8 cellular contexts compared by ENCODE assay signal in the genomic region with DNA sequence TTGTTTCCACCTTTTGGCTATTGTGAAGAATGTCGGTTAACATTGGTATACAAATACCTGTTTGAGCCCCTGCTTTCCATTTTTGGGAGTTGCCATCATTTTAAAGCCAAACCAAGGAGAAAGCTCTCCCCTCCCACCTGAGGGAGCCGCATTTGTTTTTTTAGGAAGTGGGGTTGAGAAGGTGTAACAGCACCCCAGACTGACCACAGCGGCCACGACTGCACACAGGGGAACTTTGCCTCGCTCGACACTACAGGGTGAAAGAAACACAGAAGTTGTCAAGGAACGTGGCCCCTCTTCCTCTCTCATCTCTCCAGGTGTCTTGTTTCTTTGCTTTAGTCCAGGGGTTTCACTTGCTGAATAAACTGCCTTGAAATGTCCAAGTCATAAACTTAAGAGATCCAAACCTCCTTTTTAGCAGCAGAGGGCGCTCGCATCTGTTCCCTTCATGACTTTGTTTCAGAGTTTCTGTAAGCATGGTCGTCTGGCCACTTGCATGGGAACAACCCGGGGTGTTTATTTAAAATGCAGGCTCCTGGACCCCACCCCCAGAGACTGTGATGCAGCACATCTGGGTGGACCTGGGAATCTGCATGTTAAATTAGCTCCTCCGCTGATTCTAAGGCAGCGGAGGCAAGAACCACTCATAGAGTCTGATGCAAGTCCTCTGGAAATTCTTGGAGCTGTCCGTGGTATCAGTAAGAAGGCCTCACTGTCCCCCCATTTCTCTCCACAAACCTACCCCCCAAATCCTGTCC. TPM values are rescaled to one million over a fixed set of nuclear protein-coding genes. Genes with fewer than 3 reads are reported as not detected.
A peak's percentile ranks its signal among the peaks of the same experiment; 100 is the strongest.
DNase-seq lines count a peak whose midpoint lies in the region; ATAC-seq and TF ChIP-seq lines count a peak whose summit lies in the region.

No MANE protein-coding gene starts in this region.

- no peak overlapping the region for H3K27ac Mint-ChIP-seq in naive B cell

- H3K9me3 ChIP-seq in tibial artery, result no peaks in the 10 kb centered on the region

- H3K4me3 ChIP-seq in tibial artery, result no peak overlapping the region

- no peaks in the 10 kb centered on the region for H3K36me3 Mint-ChIP-seq in naive B cell

- no peak overlapping the region for H3K27ac ChIP-seq in tibial artery

- peak; percentile 4 to 56 for DNase-seq in NOMO-1 (lab: John Stamatoyannopoulos, UW; ENCODE audit: unreplicated experiment in 2 of 2)
- no peak for DNase-seq in NOMO-1 treated with dmso at 0.1 percent for 144 hours (lab: John Stamatoyannopoulos, UW; ENCODE audit: unreplicated experiment)
- peak; percentile 15 for DNase-seq in NCI-H2107 treated with DMSO at 0.1 percent for 48 hours (lab: John Stamatoyannopoulos, UW; ENCODE audit: unreplicated experiment)
- peak; percentile 69 for DNase-seq in activated CD4-positive, alpha-beta T cell treated with anti-CD3 and anti-CD28 coated beads for 48 hours
- peak; percentile 32 for DNase-seq in effector CD8-positive, alpha-beta T cell (lab: John Stamatoyannopoulos, UW)
- peak; percentile 42 for DNase-seq in naive B cell
- DNase-seq in tibial artery, result peak; percentile 35 to 54

- H3K4me3 Mint-ChIP-seq in naive B cell, result peak overlapping the region in 6 of 8 donors; percentile 26 to 99 (median 86)

- peaks cover 31 to 45% (median 44%) of the 10 kb centered on the region in 3 donors for H3K4me1 Mint-ChIP-seq in naive B cell

- H3K9me3 Mint-ChIP-seq in naive B cell, result no peaks in the 10 kb centered on the region

- H3K27me3 ChIP-seq in tibial artery, result no peaks in the 10 kb centered on the region

- peak in 1 of 2 donors; percentile 2 for ATAC-seq in naive B cell (ENCODE audit: low read depth in 2 of 2)
- ATAC-seq in GM18519 (IDR thresholded peaks at IDR 0.05; ENCODE audit: low FRiP score, unreplicated experiment), result no peak

- intact Hi-C loops in tibial artery (cut with DNase I; ENCODE audit: low total_unique reads), result no loop called here

- H3K27me3 Mint-ChIP-seq in naive B cell, result peaks cover 17 to 23% (median 21%) of the 10 kb centered on the region in 3 donors

- peaks cover 0 to 39% (median 26%) of the 10 kb centered on the region in 4 donors for H3K4me1 ChIP-seq in tibial artery

- peak; percentile 21 to 51 for TF ChIP-seq CTCF in tibial artery (IDR thresholded peaks at IDR 0.05)

- no peaks in the 10 kb centered on the region for H3K36me3 ChIP-seq in tibial artery

RNA-seq across cellular contexts. Expression of a gene that starts 2.1 kb away (rescaled TPM):
- 10 to 100 TPM in 1 of 6 donors, 1 to 10 TPM in 5; 3.3 to 10.9 (median 5.1) TPM for polyA plus RNA-seq in naive B cell (ENCODE audit: low read depth in 6 of 6)
